Comparison of ENCODE assay signal across 18 cellular contexts in the genomic region with DNA sequence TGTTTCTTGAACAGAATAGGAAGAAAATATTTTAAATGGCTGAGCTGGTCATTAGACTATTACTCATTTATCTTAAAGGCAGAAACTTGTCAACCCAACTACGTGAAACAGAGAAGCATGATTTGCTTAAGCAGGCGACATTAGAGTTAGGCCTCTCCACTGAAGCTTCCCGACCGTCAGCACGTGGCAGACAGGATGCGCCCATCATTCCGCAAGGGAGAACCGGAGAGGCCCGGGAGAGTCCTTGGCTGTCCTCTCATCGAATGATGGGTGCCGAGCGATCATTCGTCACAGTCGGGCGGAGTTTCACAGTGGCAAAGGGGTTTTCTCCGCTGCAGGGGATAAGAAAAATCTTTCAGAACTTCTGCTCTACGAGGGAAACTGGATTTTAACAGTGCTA. TPM values are rescaled to one million over a fixed set of nuclear protein-coding genes. Genes with fewer than 3 reads are reported as not detected.
DNase-seq lines count a peak whose midpoint lies in the region; ATAC-seq, FAIRE-seq and TF ChIP-seq lines count a peak whose summit lies in the region.
"Had no signal": no experiment of that assay in that cellular context is flagged by ENCODE, and none has a peak within 500 bp of the region (broad histone marks: within the 10 kb centered on the region; RNA-seq: fewer than 3 reads in every experiment).

No MANE protein-coding gene starts in this region.

- intact Hi-C loops in HepG2 (cut with micrococcal nuclease; ENCODE audit: unreplicated experiment) = no loop called here
- intact Hi-C loops in right lobe of liver (cut with DNase I) = loop anchor here in 1 of 2 donors (10.0 kb wide), 1 partner anchor 112 kb away; a partner anchor contains a TSS
- intact Hi-C loops in ovary (cut with DNase I) = no loop called here

- H3K27me3 ChIP-seq in HepG2 (ENCODE audit: control insufficient read depth in 1 of 2, insufficient read depth in 2 of 2, low read length in 2 of 2) (no peaks in the 10 kb centered on the region), right lobe of liver (no peaks in the 10 kb centered on the region), neutrophil (no peaks in the 10 kb centered on the region), ovary (no peaks in the 10 kb centered on the region)

- POLR2A ChIA-PET in HepG2 (lab: Yijun Ruan, JAX) (interaction anchor here (1.2 kb wide), 1 partner anchor 11 kb away, joined by 3 read pairs; no protein-coding TSS in a partner anchor), RWPE1 (lab: Yijun Ruan, JAX; ENCODE audit: low non-redundant PET) (no interaction called here)

- in situ Hi-C loops in HepG2 (cut with HindIII; ENCODE audit: extremely low pct_ligation_motif_present, low pct_unique_long_range_greater_than_20kb) = loop anchor here (5.0 to 10.0 kb wide), 2 partner anchors 104 to 552 kb away; no protein-coding TSS in a partner anchor

- H4K20me1 ChIP-seq in HepG2 (ENCODE audit: insufficient read depth, low read length) = peaks cover 14% of the 10 kb centered on the region; the same call in 1 of the 2 replicates

- H3K4me1 ChIP-seq in HepG2 (ENCODE audit: insufficient read depth, low read length) (0 out of 2 replicates have a peak, but pooled peaks cover 13% of the 10 kb centered on the region), right lobe of liver (no peaks in the 10 kb centered on the region), neutrophil (ENCODE audit: control insufficient read depth in 1 of 2, insufficient read depth in 1 of 2, low read depth in 1 of 2, low read length in 1 of 2) (peaks cover 27 to 29% of the 10 kb centered on the region in 2 experiments), ovary (ENCODE audit: insufficient read depth) (peaks cover under 1% of the 10 kb centered on the region)

- DNase-seq in HepG2 (ENCODE audit: low spot score) (no peak), right lobe of liver (no peak), RWPE1 (ENCODE audit: low spot score) (no peak), erythroblast (lab: John Stamatoyannopoulos, UW) (no peak), middle frontal gyrus (ENCODE audit: extremely low spot score, low spot score) (no peak), ovary (no peak), SK-N-DZ (ENCODE audit: low spot score) (no peak)
- DNase-seq: 8988T; C1 segment of cervical spinal cord; CD4-positive, CD25-positive, alpha-beta regulatory T cell; CD8-positive, alpha-beta memory T cell; COR-L47; KBM-7 had no signal

- no peak overlapping the region for H3K9ac ChIP-seq in HepG2 (ENCODE audit: insufficient read depth, low read depth, low read length)

- TF ChIP-seq POLR2A in HepG2 (IDR thresholded peaks at IDR 0.05; ENCODE audit: insufficient read depth in 1 of 2, low read depth in 2 of 2, low read length in 2 of 2) (0 out of 4 replicates have a peak, but pooled peaks of 1 of the 2 experiments have one; percentile 7), right lobe of liver (IDR thresholded peaks at IDR 0.05) (no peak), erythroblast (IDR thresholded peaks at IDR 0.05; ENCODE audit: low read length) (no peak), ovary (IDR thresholded peaks at IDR 0.05) (no peak)

- no peak for FAIRE-seq in HepG2 (lab: Jason Lieb, UNC)
- FAIRE-seq: D721Med, G401.6, HTR-8/SVneo had no signal

- WGBS in HepG2 (ENCODE audit: low lambda C conversion rate) = 92% methylated on average over 16 of the region's 17 CpGs
- WGBS in right lobe of liver (ENCODE audit: insufficient coverage, low coverage, low lambda C conversion rate, missing lambda C conversion rate) = 72% methylated on average over 16 of the region's 17 CpGs
- 77 to 80% (median 80%) methylated on average over 17 of the region's 17 CpGs for WGBS in ovary, 3 donors

- H3K27ac ChIP-seq in HepG2 (ENCODE audit: extremely low read length, insufficient read depth, low read length) = no peak overlapping the region
- no peak overlapping the region for H3K27ac ChIP-seq in right lobe of liver
- peak overlapping the region; percentile 68 for H3K27ac ChIP-seq in RWPE1
- peak overlapping the region; percentile 50 for H3K27ac ChIP-seq in neutrophil
- no peak overlapping the region for H3K27ac ChIP-seq in ovary

- peaks cover 4% of the 10 kb centered on the region for H3K79me2 ChIP-seq in HepG2 (ENCODE audit: insufficient read depth, low read length)

- H3K9me3 ChIP-seq in HepG2 (ENCODE audit: low read length) = no peaks in the 10 kb centered on the region
- H3K9me3 ChIP-seq in right lobe of liver = no peaks in the 10 kb centered on the region
- no peaks in the 10 kb centered on the region for H3K9me3 ChIP-seq in neutrophil
- H3K9me3 ChIP-seq in ovary = no peaks in the 10 kb centered on the region
- H3K9me3 ChIP-seq: HAP-1 had no signal

- H2AFZ ChIP-seq in HepG2 (ENCODE audit: low read length) = no peak overlapping the region

- no peak overlapping the region for H3K4me2 ChIP-seq in HepG2 (ENCODE audit: low read depth, low read length)

- no peak for ATAC-seq in HepG2
- no peak for ATAC-seq in right lobe of liver

- H3K4me3 ChIP-seq in HepG2 (replicated peaks in 1 of 3; ENCODE audit: insufficient read depth in 1 of 3, low read depth in 2 of 3, low read length in 3 of 3) (no peak overlapping the region), right lobe of liver (no peak overlapping the region), neutrophil (ENCODE audit: low read depth in 1 of 2, low read length in 1 of 2) (no peak overlapping the region), ovary (no peak overlapping the region)
- H3K4me3 ChIP-seq: HAP-1 had no signal

- BruUV-seq in HepG2 (replicated peaks; lab: Mats Ljungman, UMichigan) = no TSS peak

- no peak for TF ChIP-seq RAD21 in HepG2 (CRISPR knock-in tag; IDR thresholded peaks at IDR 0.05)

- TF ChIP-seq EP300 in HepG2 (IDR thresholded peaks at IDR 0.05; ENCODE audit: low read depth in 2 of 2, low read length in 2 of 2) = no peak
- TF ChIP-seq EP300 in HepG2 (CRISPR knock-in tag; IDR thresholded peaks at IDR 0.05; ENCODE audit: borderline replicate concordance) = no peak
- no peak for TF ChIP-seq EP300 in ovary (IDR thresholded peaks at IDR 0.05)

- H3K36me3 ChIP-seq in HepG2 (replicated peaks in 1 of 2; ENCODE audit: control insufficient read depth in 1 of 2, insufficient read depth in 2 of 2, low read length in 2 of 2) = peaks cover 18 to 41% of the 10 kb centered on the region in 2 experiments; a peak in 4 of 5 replicates
- H3K36me3 ChIP-seq in right lobe of liver = peaks cover 0 to 38% (median 21%) of the 10 kb centered on the region in 4 donors
- H3K36me3 ChIP-seq in neutrophil = peaks cover 94% of the 10 kb centered on the region
- H3K36me3 ChIP-seq in ovary = no peaks in the 10 kb centered on the region

- CTCF ChIA-PET in HepG2 (lab: Yijun Ruan, JAX; ENCODE audit: low intra/inter-chr PET ratio, low total read pairs) (no interaction called here), RWPE1 (lab: Yijun Ruan, JAX) (no interaction called here)

- TF ChIP-seq CTCF in HepG2 (CRISPR knock-in tag; IDR thresholded peaks at IDR 0.05) (no peak), right lobe of liver (IDR thresholded peaks at IDR 0.05) (no peak), RWPE1 (conservative IDR thresholded peaks at IDR 0.05; ENCODE audit: low read depth) (no peak), neutrophil (IDR thresholded peaks at IDR 0.05) (no peak), ovary (IDR thresholded peaks at IDR 0.05) (no peak)

RNA-seq across cellular contexts. Expression of a gene that starts 11.8 kb away (rescaled TPM):
- total RNA-seq in HepG2 (2016; rRNA removed; fragmentation: Illumina TruSeq; extraction: Trizol) (37.2 and 54.0 TPM in 2 replicates), right lobe of liver (100 to 1,000 TPM in 4 of 6 experiments, 10 to 100 TPM in 2; 34.7 to 160 (median 137) TPM), ovary (100 to 1,000 TPM in 5 of 7 donors, 10 to 100 TPM in 2; 19.9 to 161 (median 133) TPM)
- total RNA-seq in HepG2 (2016; cell fraction: cytosol; rRNA removed; fragmentation: Illumina TruSeq; extraction: Trizol; ENCODE audit: low read depth) = 362 and 379 TPM in 2 replicates
- 32.4 and 58.8 TPM in 2 replicates for total RNA-seq in HepG2 (2016; cell fraction: insoluble cytoplasmic fraction; rRNA removed; fragmentation: Illumina TruSeq; extraction: Trizol)
- total RNA-seq in HepG2 (2016; cell fraction: membrane; rRNA removed; fragmentation: Illumina TruSeq; extraction: Trizol) = 234 and 253 TPM in 2 replicates
- total RNA-seq in HepG2 (2016; cell fraction: nucleus; rRNA removed; fragmentation: Illumina TruSeq; extraction: Trizol) = 25.6 and 29.4 TPM in 2 replicates
- polyA plus RNA-seq in HepG2 (2011; rRNA removed) (103 and 113 TPM in 2 replicates), ovary (100 to 1,000 TPM; 101 to 149 TPM)
- 80.0 TPM in 2 replicates for polyA plus RNA-seq in HepG2 (2011; cell fraction: cytosol; rRNA removed)
- polyA plus RNA-seq in HepG2 (2011; cell fraction: nucleus; rRNA removed) = 27.5 and 33.8 TPM in 2 replicates
- 83.2 and 95.1 TPM in 2 replicates for polyA plus RNA-seq in HepG2 (2012)
- polyA plus RNA-seq in HepG2 (2016; cell fraction: cytosol; fragmentation: Illumina TruSeq; extraction: Trizol; ENCODE audit: low read depth) = 889 and 952 TPM in 2 replicates
- polyA plus RNA-seq in HepG2 (2016; cell fraction: insoluble cytoplasmic fraction; fragmentation: Illumina TruSeq; extraction: Trizol; ENCODE audit: low read depth) = 61.2 and 81.9 TPM in 2 replicates
- 488 and 495 TPM in 2 replicates for polyA plus RNA-seq in HepG2 (2016; cell fraction: membrane; fragmentation: Illumina TruSeq; extraction: Trizol; ENCODE audit: low read depth)
- polyA plus RNA-seq in HepG2 (2016; cell fraction: nucleus; fragmentation: Illumina TruSeq; extraction: Trizol; ENCODE audit: insufficient read depth, low read depth) = 59.1 and 78.9 TPM in 2 replicates
- polyA minus RNA-seq in HepG2 (2011; rRNA and poly(A)+ RNA removed; ENCODE audit: low replicate concordance) = 61.6 and 63.3 TPM in 2 replicates
- 27.4 and 34.8 TPM in 2 replicates for polyA minus RNA-seq in HepG2 (2011; cell fraction: cytosol; rRNA and poly(A)+ RNA removed)
- polyA minus RNA-seq in HepG2 (2011; cell fraction: nucleus; rRNA and poly(A)+ RNA removed) = 22.8 and 23.6 TPM in 2 replicates
- 25.4 and 27.8 TPM in 2 replicates for polyA plus RNA-seq in SK-N-DZ (2014; cell fraction: cytosol; rRNA removed)
- 15.9 and 22.8 TPM in 2 replicates for polyA plus RNA-seq in SK-N-DZ (2014; cell fraction: nucleus; rRNA removed)

RNA-seq across cellular contexts. Expression of a gene that starts 41.2 kb away (rescaled TPM):
- total RNA-seq in HepG2 (2016; rRNA removed; fragmentation: Illumina TruSeq; extraction: Trizol) (6.3 and 8.3 TPM in 2 replicates), right lobe of liver (10 to 100 TPM in 5 of 6 experiments, 1 to 10 TPM in 1; 9.4 to 14.9 (median 12.4) TPM), ovary (10 to 100 TPM in 6 of 7 donors, 1 to 10 TPM in 1; 5.5 to 28.1 (median 21.5) TPM)
- total RNA-seq in HepG2 (2016; cell fraction: cytosol; rRNA removed; fragmentation: Illumina TruSeq; extraction: Trizol; ENCODE audit: low read depth) = 1.5 and 2.3 TPM in 2 replicates
- 5.7 and 9.5 TPM in 2 replicates for total RNA-seq in HepG2 (2016; cell fraction: insoluble cytoplasmic fraction; rRNA removed; fragmentation: Illumina TruSeq; extraction: Trizol)
- total RNA-seq in HepG2 (2016; cell fraction: membrane; rRNA removed; fragmentation: Illumina TruSeq; extraction: Trizol) = 2.0 and 2.8 TPM in 2 replicates
- 10.0 and 10.5 TPM in 2 replicates for total RNA-seq in HepG2 (2016; cell fraction: nucleus; rRNA removed; fragmentation: Illumina TruSeq; extraction: Trizol)
- polyA plus RNA-seq in HepG2 (2011; rRNA removed) (2.3 and 2.5 TPM in 2 replicates), ovary (1 to 10 TPM; 4.2 to 8.6 TPM)
- polyA plus RNA-seq in HepG2 (2011; cell fraction: cytosol; rRNA removed) = 1.4 and 2.3 TPM in 2 replicates
- 15.9 and 17.4 TPM in 2 replicates for polyA plus RNA-seq in HepG2 (2011; cell fraction: nucleus; rRNA removed)
- polyA plus RNA-seq in HepG2 (2012) = 4.7 and 7.6 TPM in 2 replicates
- 0.37 and 0.40 TPM in 2 replicates for polyA plus RNA-seq in HepG2 (2016; cell fraction: cytosol; fragmentation: Illumina TruSeq; extraction: Trizol; ENCODE audit: low read depth)
- 2.7 and 2.9 TPM in 2 replicates for polyA plus RNA-seq in HepG2 (2016; cell fraction: insoluble cytoplasmic fraction; fragmentation: Illumina TruSeq; extraction: Trizol; ENCODE audit: low read depth)
- 0.61 and 0.71 TPM in 2 replicates for polyA plus RNA-seq in HepG2 (2016; cell fraction: membrane; fragmentation: Illumina TruSeq; extraction: Trizol; ENCODE audit: low read depth)
- polyA plus RNA-seq in HepG2 (2016; cell fraction: nucleus; fragmentation: Illumina TruSeq; extraction: Trizol; ENCODE audit: insufficient read depth, low read depth) = 15.6 and 16.9 TPM in 2 replicates
- polyA minus RNA-seq in HepG2 (2011; rRNA and poly(A)+ RNA removed; ENCODE audit: low replicate concordance) = 2.3 and 6.5 TPM in 2 replicates
- polyA minus RNA-seq in HepG2 (2011; cell fraction: cytosol; rRNA and poly(A)+ RNA removed) = 2.5 and 4.0 TPM in 2 replicates
- 5.9 and 7.1 TPM in 2 replicates for polyA minus RNA-seq in HepG2 (2011; cell fraction: nucleus; rRNA and poly(A)+ RNA removed)
- 21.2 and 34.4 TPM in 2 replicates for polyA plus RNA-seq in SK-N-DZ (2014; cell fraction: cytosol; rRNA removed)
- polyA plus RNA-seq in SK-N-DZ (2014; cell fraction: nucleus; rRNA removed) = 55.3 and 70.7 TPM in 2 replicates

Comparison
In these comparisons a context has a peak if more than half of its experiments do, and no peak if none do; other contexts are left out.
1. H3K27ac ChIP-seq: peak in RWPE1 (single experiment) and neutrophil (single experiment); none in HepG2 (single experiment), right lobe of liver (0 of 3) and ovary (0 of 2).